23 cellular contexts compared by ENCODE assay signal in the genomic region with DNA sequence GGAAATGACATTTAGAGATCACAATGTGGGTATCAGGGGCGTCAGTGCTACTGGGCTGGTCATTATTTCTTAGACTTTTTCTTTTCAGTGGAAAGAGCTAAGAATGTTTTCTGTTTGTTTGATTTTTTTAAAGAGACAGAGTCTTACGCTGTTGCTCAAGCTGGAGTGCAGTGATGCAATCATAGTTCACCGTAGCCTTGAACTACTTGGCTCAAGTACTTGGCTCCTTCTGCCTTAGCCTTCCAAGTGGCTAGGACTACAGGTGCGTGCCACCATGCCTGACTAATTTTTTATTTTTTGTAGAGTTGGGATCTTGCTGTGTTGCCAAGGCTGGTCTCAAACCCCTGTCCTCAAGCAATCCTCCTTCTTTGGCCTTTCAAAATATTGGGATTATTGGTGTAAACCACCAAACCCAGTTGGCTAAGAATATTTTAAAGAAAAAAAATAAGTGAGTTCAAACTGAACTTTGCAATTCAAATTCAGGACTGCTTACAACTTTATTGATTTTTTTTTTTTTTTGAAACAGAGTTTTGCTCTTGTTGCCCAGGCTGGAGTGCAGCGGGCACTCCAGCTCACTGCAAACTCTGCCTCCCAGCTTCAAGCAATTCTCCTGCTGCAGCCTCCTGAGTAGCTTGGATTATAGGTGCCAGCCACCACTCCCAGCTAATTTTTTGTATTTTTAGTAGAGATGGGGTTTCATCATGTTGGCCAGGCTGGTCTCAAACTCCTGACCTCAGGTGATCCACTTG.
A peak's percentile ranks its signal among the peaks of the same experiment; 100 is the strongest.
DNase-seq lines count a peak whose midpoint lies in the region; ATAC-seq and TF ChIP-seq lines count a peak whose summit lies in the region.
"Had no signal": no experiment of that assay in that cellular context is flagged by ENCODE, and none has a peak within 500 bp of the region (broad histone marks: within the 10 kb centered on the region; RNA-seq: fewer than 3 reads in every experiment).

No MANE protein-coding gene starts in this region.

- H3K27ac ChIP-seq in lung (ENCODE audit: low read depth in 1 of 2, low read length in 1 of 2): no peak overlapping the region
- H3K27ac ChIP-seq: C4-2B, right atrium auricular region, RWPE1 had no signal

- no peak for TF ChIP-seq CTCF in AG09309 (IDR thresholded peaks at IDR 0.05; ENCODE audit: control insufficient read depth, insufficient read depth, low read depth, low read length, missing control alignments)
- TF ChIP-seq CTCF in NB4 (IDR thresholded peaks at IDR 0.05; ENCODE audit: low read depth, low read length): no peak
- no peak for TF ChIP-seq CTCF in fibroblast of mammary gland (conservative IDR thresholded peaks at IDR 0.05; ENCODE audit: control insufficient read depth, insufficient read depth, low read depth, low read length)
- no peak for TF ChIP-seq CTCF in lung (IDR thresholded peaks at IDR 0.05; ENCODE audit: control extremely low read depth, extremely low read depth)
- TF ChIP-seq CTCF in mucosa of descending colon (IDR thresholded peaks at IDR 0.05): no peak

- DNase-seq in AG09309 (ENCODE audit: low read depth): peak; percentile 1
- peak; percentile 31 for DNase-seq in NB4 (ENCODE audit: low read depth)
- DNase-seq in fibroblast of mammary gland (ENCODE audit: low read depth): peak; percentile 67
- peak; percentile 69 for DNase-seq in lung (ENCODE audit: low spot score)
- no peak for DNase-seq in NCI-H524 treated with DMSO at 0.1 percent for 48 hours (lab: John Stamatoyannopoulos, UW)
- no peak for DNase-seq in foreskin melanocyte
- no peak for DNase-seq in mucosa of descending colon
- DNase-seq: ACHN; activated CD8-positive, alpha-beta T cell treated with anti-CD3 and anti-CD28 coated beads for 36 hours; activated naive CD4-positive, alpha-beta T cell treated with Interleukin-2 at 50 U/mL for 16 hours; activated T-cell treated with anti-CD3 and anti-CD28 coated beads, Interleukin-2, amount 50 U/mL, for 24 hours; anterior cingulate cortex; MM.1S; naive thymus-derived CD8-positive, alpha-beta T cell; NCI-H2029; NCI-H446 treated with DMSO at 0.1 percent for 48 hours had no signal

- no peaks in the 10 kb centered on the region for H3K27me3 ChIP-seq in lung (ENCODE audit: control insufficient read depth, insufficient read depth)
- H3K27me3 ChIP-seq: right atrium auricular region had no signal

- no peak for TF ChIP-seq POLR2A in NB4 (IDR thresholded peaks at IDR 0.05; ENCODE audit: extremely low read depth, insufficient read length)

- WGBS in lung, 2 donors: 58 to 70% methylated on average over 5 of the region's 5 CpGs

- H3K4me1 ChIP-seq in lung (ENCODE audit: control insufficient read depth in 2 of 2, insufficient read depth in 2 of 2, low read length in 2 of 2): peaks cover 0 to 2% of the 10 kb centered on the region in 2 donors
- H3K4me1 ChIP-seq in mucosa of descending colon (ENCODE audit: low read depth): no peaks in the 10 kb centered on the region
- H3K4me1 ChIP-seq: right atrium auricular region had no signal

- H3K9me3 ChIP-seq in lung (ENCODE audit: control insufficient read depth in 2 of 2, insufficient read depth in 1 of 2, low read length in 1 of 2): no peaks in the 10 kb centered on the region
- no peaks in the 10 kb centered on the region for H3K9me3 ChIP-seq in mucosa of descending colon
- H3K9me3 ChIP-seq: right atrium auricular region had no signal

- H3K36me3 ChIP-seq in lung (ENCODE audit: control insufficient read depth in 2 of 2, insufficient read depth in 2 of 2, low read length in 2 of 2) (no peaks in the 10 kb centered on the region), mucosa of descending colon (ENCODE audit: low read depth) (no peaks in the 10 kb centered on the region)
- H3K36me3 ChIP-seq: right atrium auricular region had no signal

- peak; percentile 21 for ATAC-seq in lung (ENCODE audit: insufficient read depth, low FRiP score)
- ATAC-seq in HG03135 (IDR thresholded peaks at IDR 0.05; ENCODE audit: unreplicated experiment): no peak
- no peak for ATAC-seq in mucosa of descending colon
- ATAC-seq: activated CD8-positive, alpha-beta T cell treated with anti-CD3 and anti-CD28 coated beads for 36 hours; esophagus mucosa; naive thymus-derived CD8-positive, alpha-beta T cell; SK-N-SH treated with all-trans-retinoic acid at 6 μM for 48 hours; stimulated activated effector memory CD8-positive, alpha-beta T cell treated with anti-CD3 and anti-CD28 coated beads, Interleukin-12 subunit alpha, Interleukin-12 subunit beta, amount 100 ng/mL, for 72 hours had no signal

- intact Hi-C loops in mucosa of descending colon (cut with DNase I, micrococcal nuclease): no loop called here

- H3K4me3 ChIP-seq in AG09309 (ENCODE audit: control insufficient read depth, low read depth, low read length) (no peak overlapping the region), NB4 (ENCODE audit: low read depth, low read length) (no peak overlapping the region), fibroblast of mammary gland (ENCODE audit: control insufficient read depth, low read depth, low read length) (no peak overlapping the region), lung (no peak overlapping the region), mucosa of descending colon (no peak overlapping the region)
- H3K4me3 ChIP-seq: right atrium auricular region had no signal

Comparison
In these comparisons a context has a peak if more than half of its experiments do, and no peak if none do; other contexts are left out.
1. DNase-seq: peak in AG09309 (single experiment), NB4 (single experiment), fibroblast of mammary gland (single experiment) and lung (single experiment); none in NCI-H524 treated with DMSO at 0.1 percent for 48 hours (single experiment), foreskin melanocyte (single experiment) and mucosa of descending colon (0 of 3).